In genomic region chr5:35131723-35132122, GRCh38 we compare ENCODE assay signal across 23 cellular contexts.
A peak's percentile ranks its signal among the peaks of the same experiment; 100 is the strongest.
DNase-seq lines count a peak whose midpoint lies in the region; ATAC-seq, FAIRE-seq and TF ChIP-seq lines count a peak whose summit lies in the region.
"Had no signal": no experiment of that assay in that cellular context is flagged by ENCODE, and none has a peak within 500 bp of the region (broad histone marks: within the 10 kb centered on the region; RNA-seq: fewer than 3 reads in every experiment).

No MANE protein-coding gene starts in this region.

- H3K79me1 ChIP-seq in IMR-90 (ENCODE audit: low read depth in 1 of 2, low read length in 2 of 2) (no peaks in the 10 kb centered on the region), mesendoderm (ENCODE audit: low read length) (no peaks in the 10 kb centered on the region)

- H3K36me3 Mint-ChIP-seq in astrocyte (ENCODE audit: low read depth, unreplicated experiment) (no peaks in the 10 kb centered on the region), CD14-positive monocyte (peaks cover 13 to 26% of the 10 kb centered on the region in 2 donors)

- H3K4me1 Mint-ChIP-seq in astrocyte (ENCODE audit: low read depth, unreplicated experiment) (peaks cover 41% of the 10 kb centered on the region), CD14-positive monocyte (peaks cover 38% of the 10 kb centered on the region)

- H2AK5ac ChIP-seq in IMR-90 (ENCODE audit: low read depth, low read length), result peak overlapping the region; percentile 54; the same call in 1 of the 2 replicates
- H2AK5ac ChIP-seq in mesendoderm (ENCODE audit: low read length), result no peak overlapping the region

- H3K27ac Mint-ChIP-seq in astrocyte (ENCODE audit: unreplicated experiment), result peak overlapping the region; percentile 9
- no peak overlapping the region for H3K27ac Mint-ChIP-seq in CD14-positive monocyte

- no peak overlapping the region for H2BK5ac ChIP-seq in IMR-90 (ENCODE audit: low read depth, low read length, poor library complexity, severe bottlenecking)
- H2BK5ac ChIP-seq in mesendoderm (ENCODE audit: low read length), result no peak overlapping the region

- H3K4me3 ChIP-seq in IMR-90 (ENCODE audit: insufficient read depth, low read depth, low read length) (no peak overlapping the region), astrocyte (ENCODE audit: insufficient read depth, low read depth, low read length) (no peak overlapping the region), mesendoderm (ENCODE audit: low read length) (no peak overlapping the region)

- H3K14ac ChIP-seq in IMR-90 (replicated peaks; ENCODE audit: low read depth, low read length), result 0 out of 2 replicates have a peak overlapping the region, but pooled peaks have one; percentile 37

- no peak overlapping the region for H4K91ac ChIP-seq in IMR-90 (ENCODE audit: insufficient read depth, low read depth, low read length)

- in situ Hi-C loops in IMR-90 (cut with MboI; ENCODE audit: low sequenced_read_pairs), result no loop called here
- in situ Hi-C loops in GM13976 (cut with MboI; ENCODE audit: low sequenced_read_pairs, unreplicated experiment), result no loop called here

- H2AK9ac ChIP-seq in IMR-90 (replicated peaks; ENCODE audit: low read depth, low read length, poor library complexity), result no peak overlapping the region

- H3K9me3 Mint-ChIP-seq in astrocyte (ENCODE audit: unreplicated experiment) (peaks cover 4% of the 10 kb centered on the region), CD14-positive monocyte (peaks cover 0 to 2% (median 0%) of the 10 kb centered on the region in 7 donors)

- dilution Hi-C loops in IMR-90 (cut with HindIII; ENCODE audit: low sequenced_read_pairs, unreplicated experiment), result no loop called here

- H3K4me2 ChIP-seq in IMR-90 (ENCODE audit: low read depth, low read length) (no peak overlapping the region), astrocyte (ENCODE audit: low read length) (peak overlapping the region; percentile 7), mesendoderm (ENCODE audit: low read length) (no peak overlapping the region)

- H3K4me1 ChIP-seq in IMR-90 (ENCODE audit: control insufficient read depth, insufficient read depth, low read length) (peaks cover 15% of the 10 kb centered on the region), astrocyte (ENCODE audit: insufficient read depth, low read length) (peaks cover 27% of the 10 kb centered on the region), mesendoderm (ENCODE audit: control insufficient read depth, low read depth, low read length) (no peaks in the 10 kb centered on the region)

- DNase-seq in EL, result peak; percentile 48
- DNase-seq in IMR-90, result peak; percentile 55
- peak; percentile 31 for DNase-seq in astrocyte (ENCODE audit: low read depth)
- DNase-seq in mesendoderm, result peak; percentile 22
- DNase-seq in CD14-positive monocyte (ENCODE audit: low spot score), result no peak
- DNase-seq in GM13976 (ENCODE audit: low spot score), result no peak
- DNase-seq in activated CD4-positive, alpha-beta T cell treated with anti-CD3 and anti-CD28 coated beads, Interleukin-2, amount 50 U/mL, for 4 hours, result no peak
- no peak for DNase-seq in HK-2 (ENCODE audit: unreplicated experiment)
- DNase-seq: C1 segment of cervical spinal cord; DMS 273 treated with DMSO at 0.1 percent for 48 hours; DND-41; GF-D8; NCI-H1092 treated with DMSO at 0.1 percent for 48 hours; NCI-H146; NCI-H2029 treated with DMSO at 0.1 percent for 48 hours; NCI-H2171 treated with DMSO at 0.1 percent for 48 hours; NCI-H510A; NCI-H748 treated with DMSO at 0.1 percent for 48 hours; NK-92 treated with Interleukin-12 subunit alpha and Interleukin-12 subunit beta, amount 100 ng/mL, for 24 hours; Right ventricle myocardium superior; SW 1271 had no signal

- H2AFZ ChIP-seq in IMR-90 (replicated peaks; ENCODE audit: low read length, poor library complexity) (no peak overlapping the region), astrocyte (ENCODE audit: low read depth, low read length) (no peak overlapping the region)

- intact Hi-C loops in IMR-90 (cut with micrococcal nuclease) (no loop called here), CD14-positive monocyte (cut with micrococcal nuclease) (no loop called here)

- H2BK120ac ChIP-seq in IMR-90 (ENCODE audit: low read depth, low read length) (peak overlapping the region; percentile 20; the same call in 1 of the 2 replicates), mesendoderm (ENCODE audit: low read depth, low read length) (no peak overlapping the region)

- H3K4me3 Mint-ChIP-seq in astrocyte (ENCODE audit: unreplicated experiment) (no peak overlapping the region), CD14-positive monocyte (no peak overlapping the region)

- H2BK15ac ChIP-seq in IMR-90 (ENCODE audit: low read depth, low read length) (peak overlapping the region; percentile 29; the same call in 1 of the 3 replicates), mesendoderm (replicated peaks; ENCODE audit: low read depth) (no peak overlapping the region)

- ATAC-seq in IMR-90 (ENCODE audit: low read depth), result no peak
- ATAC-seq: HCT116 had no signal

- no TSS peak for BruUV-seq in IMR-90 (replicated peaks; lab: Mats Ljungman, UMichigan)

- H3K23ac ChIP-seq in IMR-90 (ENCODE audit: low read depth, low read length), result peak overlapping the region; percentile 46; the same call in 1 of the 2 replicates
- no peak overlapping the region for H3K23ac ChIP-seq in mesendoderm (ENCODE audit: low read length)

- H3K56ac ChIP-seq in IMR-90 (ENCODE audit: extremely low read depth, insufficient read depth, low read length) (no peak overlapping the region), mesendoderm (ENCODE audit: low read length) (no peak overlapping the region)

- TF ChIP-seq CTCF in IMR-90 (conservative IDR thresholded peaks at IDR 0.05; ENCODE audit: low read depth, low read length) (no peak), astrocyte (IDR thresholded peaks at IDR 0.05; ENCODE audit: insufficient read depth, low read depth, low read length) (no peak), CD14-positive monocyte (IDR thresholded peaks at IDR 0.05) (no peak), GM13976 (IDR thresholded peaks at IDR 0.05; ENCODE audit: borderline replicate concordance, control extremely low read depth, extremely low read depth, insufficient read depth, missing control alignments) (no peak)

- CTCF ChIA-PET in IMR-90 (lab: Yijun Ruan, JAX), result no interaction called here

- H3K9me1 ChIP-seq in IMR-90 (ENCODE audit: insufficient read depth, low read length), result peaks cover 8% of the 10 kb centered on the region

- H4K5ac ChIP-seq in IMR-90 (ENCODE audit: low read depth, low read length) (no peak overlapping the region), mesendoderm (ENCODE audit: low read length) (no peak overlapping the region)

- no peaks in the 10 kb centered on the region for H3K9me3 ChIP-seq in IMR-90 (ENCODE audit: control insufficient read depth, insufficient read depth, low read length)
- H3K9me3 ChIP-seq in astrocyte (ENCODE audit: insufficient read depth, low read depth, low read length), result no peaks in the 10 kb centered on the region

- 0 out of 2 replicates have a peak overlapping the region, but pooled peaks have one; percentile 20 for H2BK20ac ChIP-seq in IMR-90 (ENCODE audit: low read depth, low read length)

- H3K27me3 ChIP-seq in IMR-90 (ENCODE audit: control insufficient read depth, insufficient read depth, low read length), result no peaks in the 10 kb centered on the region
- no peaks in the 10 kb centered on the region for H3K27me3 ChIP-seq in astrocyte (ENCODE audit: insufficient read depth, low read length)
- H3K27me3 ChIP-seq in mesendoderm (ENCODE audit: insufficient read depth, low read length, poor library complexity), result no peaks in the 10 kb centered on the region

- no peaks in the 10 kb centered on the region for H3K27me3 Mint-ChIP-seq in astrocyte (ENCODE audit: low read depth, unreplicated experiment)
- H3K27me3 Mint-ChIP-seq in CD14-positive monocyte (ENCODE audit: low read depth in 3 of 3), result peaks cover 0 to 5% (median 0%) of the 10 kb centered on the region in 3 donors

- no peak for TF ChIP-seq RAD21 in IMR-90 (IDR thresholded peaks at IDR 0.05; ENCODE audit: low read length)

- no peaks in the 10 kb centered on the region for H3K36me3 ChIP-seq in IMR-90 (ENCODE audit: control insufficient read depth, insufficient read depth, low read length)
- no peaks in the 10 kb centered on the region for H3K36me3 ChIP-seq in astrocyte (ENCODE audit: insufficient read depth, low read length)
- no peaks in the 10 kb centered on the region for H3K36me3 ChIP-seq in mesendoderm (ENCODE audit: control insufficient read depth, insufficient read depth, low read length)

- no peak overlapping the region for H4K8ac ChIP-seq in IMR-90 (ENCODE audit: low read depth in 2 of 2, low read length in 2 of 2)
- H4K8ac ChIP-seq in mesendoderm (ENCODE audit: low read depth, low read length), result no peak overlapping the region

- no peak for TF ChIP-seq POLR2A in IMR-90 (IDR thresholded peaks at IDR 0.05; ENCODE audit: low read depth, low read length)

- no peaks in the 10 kb centered on the region for H4K20me1 ChIP-seq in IMR-90 (ENCODE audit: insufficient read depth, low read length)
- no peaks in the 10 kb centered on the region for H4K20me1 ChIP-seq in astrocyte (ENCODE audit: insufficient read depth, low read length)

- POLR2A ChIA-PET in IMR-90 (lab: Charles Lee; ENCODE audit: unreplicated experiment), result no interaction called here

- H3K27ac ChIP-seq in IMR-90 (ENCODE audit: insufficient read depth, low read length) (no peak overlapping the region), astrocyte (ENCODE audit: low read depth, low read length) (no peak overlapping the region), mesendoderm (ENCODE audit: low read depth, low read length) (no peak overlapping the region)

- H3K18ac ChIP-seq in IMR-90 (ENCODE audit: low read depth, low read length) (no peak overlapping the region), mesendoderm (ENCODE audit: low read length) (no peak overlapping the region)

- H3K79me2 ChIP-seq in astrocyte (ENCODE audit: insufficient read depth, low read length) (no peaks in the 10 kb centered on the region), mesendoderm (ENCODE audit: control insufficient read depth, insufficient read depth, low read length) (no peaks in the 10 kb centered on the region)

- FAIRE-seq in astrocyte (lab: Jason Lieb, UNC), result no peak
- FAIRE-seq: RCC 7860 had no signal

- H3K4ac ChIP-seq in IMR-90 (ENCODE audit: low read depth, low read length), result peak overlapping the region; percentile 4; the same call in 1 of the 2 replicates
- H3K4ac ChIP-seq in mesendoderm (ENCODE audit: low read depth, low read length), result no peak overlapping the region

- H3K9ac ChIP-seq in IMR-90 (ENCODE audit: low read depth, low read length) (no peak overlapping the region), astrocyte (ENCODE audit: low read length) (no peak overlapping the region), mesendoderm (ENCODE audit: low read length) (no peak overlapping the region)

TF ChIP-seq in IMR-90, 13 proteins besides CTCF, POLR2A, EP300 and RAD21:
- no peak for TF ChIP-seq RFX5 (IDR thresholded peaks at IDR 0.05; ENCODE audit: low read depth, low read length)
- TF ChIP-seq NFE2L2 (IDR thresholded peaks at IDR 0.05; ENCODE audit: low read depth, low read length), result no peak
- no peak for TF ChIP-seq BHLHE40 (IDR thresholded peaks at IDR 0.05; ENCODE audit: low read depth, low read length)
- TF ChIP-seq MAFK (IDR thresholded peaks at IDR 0.05; ENCODE audit: low read depth, low read length), result no peak
TF ChIP-seq in IMR-90: peak in this region for 0.

Comparison
In these comparisons a context has a peak if more than half of its experiments do, and no peak if none do; other contexts are left out.
1. DNase-seq: peak in EL (single experiment), IMR-90 (single experiment), astrocyte (single experiment) and mesendoderm (single experiment); none in CD14-positive monocyte (single experiment), GM13976 (single experiment), activated CD4-positive, alpha-beta T cell treated with anti-CD3 and anti-CD28 coated beads, Interleukin-2, amount 50 U/mL, for 4 hours (0 of 2) and HK-2 (single experiment).